ENCODE assay signal across 25 cellular contexts in genomic region chr9:93187574-93187973, GRCh38. TPM values are rescaled to one million over a fixed set of nuclear protein-coding genes. Genes with fewer than 3 reads are reported as not detected.
DNase-seq lines count a peak whose midpoint lies in the region; ATAC-seq and TF ChIP-seq lines count a peak whose summit lies in the region.
"Had no signal": no experiment of that assay in that cellular context is flagged by ENCODE, and none has a peak within 500 bp of the region (broad histone marks: within the 10 kb centered on the region; RNA-seq: fewer than 3 reads in every experiment).

No MANE protein-coding gene starts in this region.

- H3K36me3 ChIP-seq in heart right ventricle (no peaks in the 10 kb centered on the region), stomach smooth muscle (ENCODE audit: control insufficient read depth in 2 of 2, insufficient read depth in 2 of 2, low read length in 2 of 2) (no peaks in the 10 kb centered on the region)
- H3K36me3 ChIP-seq: thyroid gland had no signal

- H3K27ac Mint-ChIP-seq in neural crest cell (ENCODE audit: unreplicated experiment) = no peak overlapping the region
- peak overlapping the region in 1 of 2 donors; percentile 55 for H3K27ac Mint-ChIP-seq in activated naive CD4-positive, alpha-beta T cell treated with anti-CD3 and anti-CD28 coated beads, Interleukin-2, amount 50 U/mL, for 72 hours
- H3K27ac Mint-ChIP-seq: activated naive CD4-positive, alpha-beta T cell treated with anti-CD3 and anti-CD28 coated beads, Interleukin-2, amount 50 U/mL, for 24 hours; CD4-positive, alpha-beta memory T cell; T-helper 1 cell treated with Interleukin-12 subunit alpha and Interleukin-12 subunit beta and Interleukin-4 antibody, amounts not matched to agents 30 μg/mL and 1 μg/mL, for 36 hours had no signal

- peak overlapping the region; percentile 52 to 60 for H3K9ac ChIP-seq in stomach smooth muscle (ENCODE audit: low read length in 2 of 2)

- H3K27me3 ChIP-seq in heart right ventricle = peaks cover 0 to 59% (median 19%) of the 10 kb centered on the region in 7 donors
- peaks cover 0 to 2% of the 10 kb centered on the region in 2 donors for H3K27me3 ChIP-seq in stomach smooth muscle (ENCODE audit: control insufficient read depth in 1 of 2, insufficient read depth in 2 of 2, low read length in 2 of 2)
- H3K27me3 ChIP-seq: thyroid gland had no signal

- TF ChIP-seq CTCF in heart right ventricle (IDR thresholded peaks at IDR 0.05) = no peak
- TF ChIP-seq CTCF in neural crest cell (conservative IDR thresholded peaks at IDR 0.05) = no peak

- H3K4me1 ChIP-seq in heart right ventricle (peaks cover 4 to 81% (median 22%) of the 10 kb centered on the region in 9 donors), stomach smooth muscle (ENCODE audit: control insufficient read depth, insufficient read depth, low read length) (peaks cover 70% of the 10 kb centered on the region)

- H3K27me3 Mint-ChIP-seq in neural crest cell (ENCODE audit: low read depth) = peaks cover 71% of the 10 kb centered on the region

- no peaks in the 10 kb centered on the region for H3K9me3 Mint-ChIP-seq in neural crest cell
- no peaks in the 10 kb centered on the region for H3K9me3 Mint-ChIP-seq in activated naive CD4-positive, alpha-beta T cell treated with anti-CD3 and anti-CD28 coated beads, Interleukin-2, amount 50 U/mL, for 72 hours
- H3K9me3 Mint-ChIP-seq: activated naive CD4-positive, alpha-beta T cell treated with anti-CD3 and anti-CD28 coated beads, Interleukin-2, amount 50 U/mL, for 24 hours; CD4-positive, alpha-beta memory T cell; T-helper 1 cell treated with Interleukin-12 subunit alpha and Interleukin-12 subunit beta and Interleukin-4 antibody, amounts not matched to agents 30 μg/mL and 1 μg/mL, for 36 hours had no signal

- H3K36me3 Mint-ChIP-seq in neural crest cell (ENCODE audit: low read depth) = no peaks in the 10 kb centered on the region
- H3K36me3 Mint-ChIP-seq in activated naive CD4-positive, alpha-beta T cell treated with anti-CD3 and anti-CD28 coated beads, Interleukin-2, amount 50 U/mL, for 72 hours = no peaks in the 10 kb centered on the region
- H3K36me3 Mint-ChIP-seq: activated naive CD4-positive, alpha-beta T cell treated with anti-CD3 and anti-CD28 coated beads, Interleukin-2, amount 50 U/mL, for 24 hours; CD4-positive, alpha-beta memory T cell had no signal

- peak overlapping the region; percentile 65 for H3K27ac ChIP-seq in cingulate gyrus (ENCODE audit: low read depth, low read length)
- peak overlapping the region; percentile 63 to 92 (median 88) for H3K27ac ChIP-seq in heart right ventricle
- peak overlapping the region; percentile 80 for H3K27ac ChIP-seq in stomach smooth muscle (ENCODE audit: low read length)
- H3K27ac ChIP-seq: thyroid gland had no signal

- H3K9me3 ChIP-seq in heart right ventricle (no peaks in the 10 kb centered on the region), stomach smooth muscle (ENCODE audit: control insufficient read depth in 2 of 2, low read length in 2 of 2) (no peaks in the 10 kb centered on the region)
- H3K9me3 ChIP-seq: thyroid gland had no signal

- intact Hi-C loops in heart right ventricle (cut with DNase I) = loop anchor here in 1 of 10 donors (1.0 kb wide), 1 partner anchor 18 kb away; no protein-coding TSS in a partner anchor

- peak overlapping the region; percentile 41 for H3K4me3 Mint-ChIP-seq in neural crest cell
- H3K4me3 Mint-ChIP-seq: activated naive CD4-positive, alpha-beta T cell treated with anti-CD3 and anti-CD28 coated beads, Interleukin-2, amount 50 U/mL, for 24 hours; T-helper 1 cell treated with Interleukin-12 subunit alpha and Interleukin-12 subunit beta and Interleukin-4 antibody, amounts not matched to agents 30 μg/mL and 1 μg/mL, for 36 hours had no signal

- H3K4me3 ChIP-seq in heart right ventricle = peak overlapping the region in 8 of 10 donors; percentile 0 to 65 (median 58)
- H3K4me3 ChIP-seq in stomach smooth muscle (ENCODE audit: low read length in 2 of 2) = peak overlapping the region; percentile 53 to 78
- H3K4me3 ChIP-seq: thyroid gland had no signal

- DNase-seq in heart right ventricle (peak; percentile 55 to 75), neural crest cell (ENCODE audit: low read depth, low spot score) (no peak), NCI-H524 (lab: John Stamatoyannopoulos, UW) (no peak)
- no peak for DNase-seq in stimulated activated CD8-positive, alpha-beta memory T cell treated with anti-CD3 and anti-CD28 coated beads, Interleukin-4, amount 100 ng/mL, for 48 hours
- no peak for DNase-seq in activated naive CD4-positive, alpha-beta T cell treated with anti-CD3 and anti-CD28 coated beads, Interleukin-2, amount 50 U/mL, for 72 hours (ENCODE audit: low spot score in 2 of 2)
- DNase-seq: activated CD4-positive, alpha-beta T cell treated with anti-CD3 and anti-CD28 coated beads for 48 hours; aorta; CD4-positive, alpha-beta memory T cell; effector CD4-positive, alpha-beta T cell; IMR-90; NCI-H1105; NCI-H2029; NCI-H345; NCI-H774; stimulated activated CD4-positive, alpha-beta T cell treated with anti-CD3 and anti-CD28 coated beads, Interleukin-12 subunit alpha, Interleukin-12 subunit beta, amount 100 ng/mL, for 4 hours; stimulated activated CD4-positive, alpha-beta T cell treated with anti-CD3 and anti-CD28 coated beads, Interleukin-4, amount 100 ng/mL, for 4 hours; stimulated activated naive CD4-positive, alpha-beta T cell treated with Interleukin-2 at 50 U/mL for 16 hours; thyroid gland had no signal

- ATAC-seq in heart right ventricle (peak; percentile 61 to 85 (median 74)), GM18873 (IDR thresholded peaks at IDR 0.05; ENCODE audit: low FRiP score, unreplicated experiment) (no peak)
- no peak for ATAC-seq in activated naive CD4-positive, alpha-beta T cell treated with anti-CD3 and anti-CD28 coated beads, Interleukin-2, amount 50 U/mL, for 72 hours

- 39 to 58% methylated on average over 5 of the region's 5 CpGs for WGBS in heart right ventricle, 2 donors

- peaks cover 13% of the 10 kb centered on the region for H3K4me1 Mint-ChIP-seq in neural crest cell

RNA-seq across cellular contexts. Expression of gene WNK2, which starts 3.6 kb away (rescaled TPM):
- 100 to 1,000 TPM; 138 to 236 (median 200) TPM for total RNA-seq in heart right ventricle
- 100 to 1,000 TPM in 1 of 2 donors, 10 to 100 TPM in 1; 16.6 to 115 TPM for polyA plus RNA-seq in heart right ventricle
- 27.8 and 34.3 TPM in 2 replicates for total RNA-seq in neural crest cell
- 1 to 10 TPM; 2.6 to 3.8 TPM for total RNA-seq in activated naive CD4-positive, alpha-beta T cell treated with anti-CD3 and anti-CD28 coated beads, Interleukin-2, amount 50 U/mL, for 72 hours
- total RNA-seq: fibroblast of villous mesenchyme, IMR-90, RPMI7951 had no signal
- polyA plus RNA-seq: CD4-positive, alpha-beta memory T cell; IMR-90 had no signal

RNA-seq across cellular contexts. Expression of gene NINJ1, which starts 53.5 kb away (rescaled TPM):
- total RNA-seq in heart right ventricle = 10 to 100 TPM; 35.5 to 77.1 (median 41.3) TPM
- 10 to 100 TPM; 39.8 to 50.3 TPM for polyA plus RNA-seq in heart right ventricle
- 17.8 and 19.9 TPM in 2 replicates for total RNA-seq in neural crest cell
- 10 to 100 TPM; 81.0 to 84.8 TPM for total RNA-seq in activated naive CD4-positive, alpha-beta T cell treated with anti-CD3 and anti-CD28 coated beads, Interleukin-2, amount 50 U/mL, for 72 hours

Comparison
In these comparisons a context has a peak if more than half of its experiments do, and no peak if none do; other contexts are left out.
1. ATAC-seq: peak in heart right ventricle (8 of 8); none in GM18873 (single experiment) and activated naive CD4-positive, alpha-beta T cell treated with anti-CD3 and anti-CD28 coated beads, Interleukin-2, amount 50 U/mL, for 72 hours (0 of 2).
2. DNase-seq: peak in heart right ventricle (2 of 2); none in neural crest cell (single experiment), stimulated activated CD8-positive, alpha-beta memory T cell treated with anti-CD3 and anti-CD28 coated beads, Interleukin-4, amount 100 ng/mL, for 48 hours (single experiment), activated naive CD4-positive, alpha-beta T cell treated with anti-CD3 and anti-CD28 coated beads, Interleukin-2, amount 50 U/mL, for 72 hours (0 of 2) and NCI-H524 (0 of 2).
3. Peak in every context shown above with its lines, with median percentiles within 50 percentile points of each other: H3K27ac ChIP-seq.